Comparison of ENCODE assay signal across 9 cellular contexts in the genomic region with DNA sequence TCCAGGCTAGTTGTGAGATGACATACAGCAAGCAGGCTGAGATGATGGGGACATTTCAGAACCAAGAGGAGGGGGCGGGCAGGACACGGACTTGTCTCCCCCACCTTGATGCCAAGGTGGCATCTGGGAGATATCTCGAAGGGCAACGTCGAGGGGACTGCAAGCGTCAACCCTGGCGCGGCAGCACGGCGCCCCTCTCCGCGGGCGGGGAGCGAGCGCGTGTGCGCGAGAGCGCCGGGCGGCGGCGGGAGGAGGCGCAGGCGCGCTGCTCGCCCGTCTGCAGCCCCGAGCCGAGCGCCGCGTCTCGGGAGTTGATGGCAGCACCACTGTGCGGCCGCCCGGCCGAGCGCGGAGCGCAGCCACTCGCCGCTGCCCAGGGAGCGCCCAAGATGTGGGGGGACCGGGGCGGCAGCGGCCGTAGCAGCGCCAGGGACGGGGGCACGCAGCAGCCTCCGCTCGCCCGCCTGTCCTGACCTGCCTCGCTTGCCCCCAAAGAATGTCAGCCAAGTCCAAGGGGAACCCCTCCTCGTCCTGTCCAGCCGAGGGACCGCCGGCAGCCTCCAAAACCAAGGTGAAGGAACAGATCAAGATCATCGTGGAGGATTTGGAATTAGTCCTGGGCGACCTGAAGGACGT. TPM values are rescaled to one million over a fixed set of nuclear protein-coding genes. Genes with fewer than 3 reads are reported as not detected.
DNase-seq lines count a peak whose midpoint lies in the region; ATAC-seq and TF ChIP-seq lines count a peak whose summit lies in the region.
"Had no signal": no experiment of that assay in that cellular context is flagged by ENCODE, and none has a peak within 500 bp of the region (broad histone marks: within the 10 kb centered on the region; RNA-seq: fewer than 3 reads in every experiment).

A gene (plus strand): TSS at position 310 of the 636 bp plus-strand sequence.

- H3K27me3 Mint-ChIP-seq in IgD-negative memory B cell (peaks cover 28% of the 10 kb centered on the region), natural killer cell (ENCODE audit: low read depth in 2 of 2) (peaks cover 19 to 44% of the 10 kb centered on the region in 2 donors)
- H3K27me3 Mint-ChIP-seq in activated CD8-positive, alpha-beta T cell treated with anti-CD3 and anti-CD28 coated beads, Interleukin-2, amount 10 ng/mL, durations not matched to agents 7 days and 5 days (ENCODE audit: low read depth), result peaks cover 46% of the 10 kb centered on the region

- H3K4me1 Mint-ChIP-seq in IgD-negative memory B cell (peaks cover 8 to 18% (median 13%) of the 10 kb centered on the region in 3 donors), natural killer cell (no peaks in the 10 kb centered on the region)
- H3K4me1 Mint-ChIP-seq in activated CD8-positive, alpha-beta T cell treated with anti-CD3 and anti-CD28 coated beads, Interleukin-2, amount 10 ng/mL, durations not matched to agents 7 days and 5 days (ENCODE audit: low read depth), result peaks cover 17% of the 10 kb centered on the region

- peak within 1 kb of the TSS; percentile 93 to 96 for H3K4me3 ChIP-seq in foreskin fibroblast (ENCODE audit: low read depth in 1 of 2, low read length in 2 of 2)

- DNase-seq in NCI-H1694 treated with DMSO at 0.1 percent for 48 hours (lab: John Stamatoyannopoulos, UW) (peak; percentile 4), NCI-H1694 (lab: John Stamatoyannopoulos, UW) (no peak), foreskin fibroblast (peak; percentile 78 to 94), natural killer cell (no peak), foreskin melanocyte (no peak)
- DNase-seq in activated CD8-positive, alpha-beta T cell treated with anti-CD3 and anti-CD28 coated beads, Interleukin-2, amount 10 ng/mL, durations not matched to agents 7 days and 5 days, result no peak
- DNase-seq: DND-41 had no signal

- POLR2A ChIA-PET in activated CD8-positive, alpha-beta T cell treated with anti-CD3 and anti-CD28 coated beads, Interleukin-2, amount 10 ng/mL, durations not matched to agents 7 days and 5 days (lab: Charles Lee), result no interaction called here

- CTCF ChIA-PET in activated CD8-positive, alpha-beta T cell treated with anti-CD3 and anti-CD28 coated beads, Interleukin-2, amount 10 ng/mL, durations not matched to agents 7 days and 5 days (lab: Charles Lee), result no interaction called here

- intact Hi-C loops in natural killer cell (cut with micrococcal nuclease), result no loop called here

- H3K27ac Mint-ChIP-seq in IgD-negative memory B cell (peak within 1 kb of the TSS; percentile 63 to 83 (median 71)), natural killer cell (no peak within 1 kb of the TSS)
- H3K27ac Mint-ChIP-seq in activated CD8-positive, alpha-beta T cell treated with anti-CD3 and anti-CD28 coated beads, Interleukin-2, amount 10 ng/mL, durations not matched to agents 7 days and 5 days, result no peak within 1 kb of the TSS

- TF ChIP-seq CTCF in foreskin fibroblast (IDR thresholded peaks at IDR 0.05; ENCODE audit: low read depth, low read length), result no peak
- TF ChIP-seq CTCF in natural killer cell (IDR thresholded peaks at IDR 0.05), result no peak

- H3K36me3 Mint-ChIP-seq in IgD-negative memory B cell (peaks cover 3% of the 10 kb centered on the region), natural killer cell (peaks cover 12% of the 10 kb centered on the region)
- no peaks in the 10 kb centered on the region for H3K36me3 Mint-ChIP-seq in activated CD8-positive, alpha-beta T cell treated with anti-CD3 and anti-CD28 coated beads, Interleukin-2, amount 10 ng/mL, durations not matched to agents 7 days and 5 days (ENCODE audit: low read depth)

- H3K9me3 Mint-ChIP-seq in IgD-negative memory B cell (peaks cover 0 to 2% (median 0%) of the 10 kb centered on the region in 3 donors), natural killer cell (no peaks in the 10 kb centered on the region)
- H3K9me3 Mint-ChIP-seq in activated CD8-positive, alpha-beta T cell treated with anti-CD3 and anti-CD28 coated beads, Interleukin-2, amount 10 ng/mL, durations not matched to agents 7 days and 5 days (ENCODE audit: insufficient read depth), result no peaks in the 10 kb centered on the region

- H3K4me3 Mint-ChIP-seq in IgD-negative memory B cell (peak within 1 kb of the TSS; percentile 83 to 96 (median 90)), natural killer cell (peak within 1 kb of the TSS; percentile 72)
- peak within 1 kb of the TSS; percentile 56 for H3K4me3 Mint-ChIP-seq in activated CD8-positive, alpha-beta T cell treated with anti-CD3 and anti-CD28 coated beads, Interleukin-2, amount 10 ng/mL, durations not matched to agents 7 days and 5 days

- ATAC-seq in GM21737 (IDR thresholded peaks at IDR 0.05; ENCODE audit: unreplicated experiment) (peak; percentile 84), natural killer cell (peak; percentile 26 to 83 (median 57))
- ATAC-seq in activated CD8-positive, alpha-beta T cell treated with anti-CD3 and anti-CD28 coated beads, Interleukin-2, amount 10 ng/mL, durations not matched to agents 7 days and 5 days, result peak; percentile 85

RNA-seq across cellular contexts. Expression of the gene that starts here (rescaled TPM):
- not detected for polyA plus RNA-seq in IgD-negative memory B cell
- total RNA-seq in activated CD8-positive, alpha-beta T cell treated with anti-CD3 and anti-CD28 coated beads, Interleukin-2, amount 10 ng/mL, durations not matched to agents 7 days and 5 days, result not detected
- not detected for total RNA-seq in natural killer cell

Comparison
In these comparisons a context has a peak if more than half of its experiments do, and no peak if none do; other contexts are left out.
1. DNase-seq: peak in NCI-H1694 treated with DMSO at 0.1 percent for 48 hours (single experiment) and foreskin fibroblast (2 of 2); none in NCI-H1694 (single experiment), activated CD8-positive, alpha-beta T cell treated with anti-CD3 and anti-CD28 coated beads, Interleukin-2, amount 10 ng/mL, durations not matched to agents 7 days and 5 days (single experiment), natural killer cell (single experiment) and foreskin melanocyte (single experiment).
2. Peak in ATAC-seq in activated CD8-positive, alpha-beta T cell treated with anti-CD3 and anti-CD28 coated beads, Interleukin-2, amount 10 ng/mL, durations not matched to agents 7 days and 5 days; RNA of the gene not detected or under 1 TPM.
3. Peak in ATAC-seq in natural killer cell; RNA of the gene not detected or under 1 TPM.
4. H3K27ac Mint-ChIP-seq: peak in IgD-negative memory B cell (3 of 3); none in activated CD8-positive, alpha-beta T cell treated with anti-CD3 and anti-CD28 coated beads, Interleukin-2, amount 10 ng/mL, durations not matched to agents 7 days and 5 days (single experiment) and natural killer cell (0 of 2).
5. Peak in every context shown above with its lines, with median percentiles within 50 percentile points of each other: ATAC-seq and H3K4me3 Mint-ChIP-seq.